ENCODE assay signal across 6 cellular contexts in the genomic region with DNA sequence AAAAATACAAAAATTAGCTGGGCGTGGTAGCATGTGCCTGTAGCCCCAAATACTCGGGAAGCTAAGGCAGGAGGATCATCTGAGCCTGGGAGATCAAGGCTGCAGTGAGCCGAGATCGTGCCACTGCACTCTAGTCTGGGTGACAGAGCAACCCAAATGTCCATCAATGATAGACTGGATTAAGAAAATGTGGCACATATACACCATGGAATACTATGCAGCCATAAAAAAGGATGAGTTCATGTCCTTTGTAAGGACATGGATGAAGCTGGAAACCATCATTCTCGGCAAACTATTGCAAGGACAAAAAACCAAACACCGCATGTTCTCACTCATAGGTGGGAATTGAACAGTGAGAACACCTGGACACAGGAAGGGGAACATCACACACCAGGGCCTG. TPM values are rescaled to one million over a fixed set of nuclear protein-coding genes. Genes with fewer than 3 reads are reported as not detected.
DNase-seq lines count a peak whose midpoint lies in the region; ATAC-seq, FAIRE-seq and TF ChIP-seq lines count a peak whose summit lies in the region.
"Not testable (repeated sequence)": the region's sequence is repeated elsewhere in the genome, so short reads cannot be mapped to it uniquely, and the experiment has no call there.

No MANE protein-coding gene starts in this region.

- H3K4me1 Mint-ChIP-seq in GM23338; activated CD4-positive, alpha-beta T cell treated with anti-CD3 and anti-CD28 coated beads, Interleukin-2, amount 10 ng/mL, durations not matched to agents 7 days and 5 days; progenitor cell of endocrine pancreas (ENCODE audit: low read depth): not testable (repeated sequence)
- H3K4me1 Mint-ChIP-seq in T-helper 17 cell: peaks cover 15% of the 10 kb centered on the region
- peaks cover 39% of the 10 kb centered on the region for H3K4me1 Mint-ChIP-seq in activated T-cell treated with anti-CD3 and anti-CD28 coated beads, Interleukin-2, amount 50 U/mL, for 24 hours (ENCODE audit: low read depth)

- H3K27ac ChIP-seq in GM23338 (ENCODE audit: low read depth); K562 (ENCODE audit: extremely low read depth, low read depth, low read length): not testable (repeated sequence)

- 61% methylated on average over 6 of the region's 6 CpGs for WGBS in K562 (ENCODE audit: insufficient coverage, low coverage, missing lambda C conversion rate)

- H3K9ac ChIP-seq in K562 (ENCODE audit: insufficient read depth in 1 of 2, low read depth in 2 of 2, low read length in 2 of 2): not testable (repeated sequence)

- CTCF ChIA-PET in activated CD4-positive, alpha-beta T cell treated with anti-CD3 and anti-CD28 coated beads, Interleukin-2, amount 10 ng/mL, durations not matched to agents 7 days and 5 days (lab: Charles Lee); K562 (lab: Yijun Ruan, JAX; ENCODE audit: low intra/inter-chr PET ratio): not testable (repeated sequence)

- not testable (repeated sequence) for FAIRE-seq in K562 (lab: Jason Lieb, UNC)

- not testable (repeated sequence) for TF ChIP-seq CTCF in GM23338 (conservative IDR thresholded peaks at IDR 0.05; ENCODE audit: low read depth in 2 of 2); K562 (IDR thresholded peaks at IDR 0.05 in 2 of 3, conservative IDR thresholded peaks at IDR 0.05 in 1 of 3; ENCODE audit: insufficient read depth in 2 of 3, low read depth in 1 of 3, low read length in 3 of 3); progenitor cell of endocrine pancreas (IDR thresholded peaks at IDR 0.05; ENCODE audit: unreplicated experiment)

- not testable (repeated sequence) for H3K4me2 ChIP-seq in GM23338; K562 (ENCODE audit: insufficient read depth, low read length)

- not testable (repeated sequence) for H3K9me2 ChIP-seq in GM23338 (ENCODE audit: insufficient read depth)

- not testable (repeated sequence) for H3K36me3 ChIP-seq in GM23338 (ENCODE audit: insufficient read depth); K562 (ENCODE audit: control insufficient read depth, insufficient read depth, low read length)

- not testable (repeated sequence) for TF ChIP-seq EP300 in K562 (IDR thresholded peaks at IDR 0.05; ENCODE audit: low read length)

- H3K4me1 ChIP-seq in GM23338 (ENCODE audit: insufficient read depth); K562 (replicated peaks in 1 of 2; ENCODE audit: control insufficient read depth in 2 of 2, insufficient read depth in 2 of 2, low read length in 2 of 2): not testable (repeated sequence)

- intact Hi-C loops in K562 (cut with micrococcal nuclease): not testable (repeated sequence)

- POLR2A ChIA-PET in activated CD4-positive, alpha-beta T cell treated with anti-CD3 and anti-CD28 coated beads, Interleukin-2, amount 10 ng/mL, durations not matched to agents 7 days and 5 days (lab: Charles Lee); K562 (lab: Yijun Ruan, JAX): not testable (repeated sequence)

- not testable (repeated sequence) for BruUV-seq in K562 (replicated peaks; lab: Mats Ljungman, UMichigan)

- H4K20me1 ChIP-seq in GM23338 (replicated peaks; ENCODE audit: insufficient read depth); K562 (replicated peaks; ENCODE audit: control insufficient read depth, insufficient read depth, low read length): not testable (repeated sequence)

- DNase-seq in GM23338 (ENCODE audit: low spot score); T-helper 17 cell; activated CD4-positive, alpha-beta T cell treated with anti-CD3 and anti-CD28 coated beads, Interleukin-2, amount 10 ng/mL, durations not matched to agents 7 days and 5 days; activated T-cell treated with anti-CD3 and anti-CD28 coated beads, Interleukin-2, amount 50 U/mL, for 24 hours; K562 (ENCODE audit: extremely low read depth in 1 of 4, low spot score in 3 of 4); progenitor cell of endocrine pancreas (ENCODE audit: low spot score, unreplicated experiment): not testable (repeated sequence)

- H3K9me3 Mint-ChIP-seq in GM23338 (peaks cover 27% of the 10 kb centered on the region), progenitor cell of endocrine pancreas (ENCODE audit: low read depth) (peaks cover 27% of the 10 kb centered on the region)
- H3K9me3 Mint-ChIP-seq in activated CD4-positive, alpha-beta T cell treated with anti-CD3 and anti-CD28 coated beads, Interleukin-2, amount 10 ng/mL, durations not matched to agents 7 days and 5 days: peaks cover 27% of the 10 kb centered on the region
- peaks cover 22% of the 10 kb centered on the region for H3K9me3 Mint-ChIP-seq in activated T-cell treated with anti-CD3 and anti-CD28 coated beads, Interleukin-2, amount 50 U/mL, for 24 hours

- H3K27me3 Mint-ChIP-seq in GM23338 (ENCODE audit: insufficient read depth, low read depth, poor library complexity); T-helper 17 cell; activated CD4-positive, alpha-beta T cell treated with anti-CD3 and anti-CD28 coated beads, Interleukin-2, amount 10 ng/mL, durations not matched to agents 7 days and 5 days; activated T-cell treated with anti-CD3 and anti-CD28 coated beads, Interleukin-2, amount 50 U/mL, for 24 hours; progenitor cell of endocrine pancreas: not testable (repeated sequence)

- H3K9me3 ChIP-seq in T-helper 17 cell (ENCODE audit: control insufficient read depth, low read length, poor library complexity, severe bottlenecking); K562 (replicated peaks; ENCODE audit: control insufficient read depth, insufficient read depth, low read depth, low read length): not testable (repeated sequence)

- in situ Hi-C loops in K562 (cut with MboI): not testable (repeated sequence)

- not testable (repeated sequence) for ATAC-seq in GM23338, T-helper 17 cell, K562

- H3F3A ChIP-seq in GM23338 (replicated peaks; ENCODE audit: low read depth): not testable (repeated sequence)

- H3K4me3 ChIP-seq in GM23338, K562: not testable (repeated sequence)

- H3K79me2 ChIP-seq in GM23338 (replicated peaks; ENCODE audit: insufficient read depth): peaks cover 100% of the 10 kb centered on the region
- peaks cover 27% of the 10 kb centered on the region for H3K79me2 ChIP-seq in K562 (ENCODE audit: control insufficient read depth, insufficient read depth, low read length)

- H3K27ac Mint-ChIP-seq in GM23338 (peak overlapping the region; percentile 72; the same call in 1 of the 2 replicates), T-helper 17 cell (peak overlapping the region; percentile 44), progenitor cell of endocrine pancreas (peak overlapping the region; percentile 87)
- peak overlapping the region; percentile 54 for H3K27ac Mint-ChIP-seq in activated CD4-positive, alpha-beta T cell treated with anti-CD3 and anti-CD28 coated beads, Interleukin-2, amount 10 ng/mL, durations not matched to agents 7 days and 5 days
- peak overlapping the region; percentile 47 for H3K27ac Mint-ChIP-seq in activated T-cell treated with anti-CD3 and anti-CD28 coated beads, Interleukin-2, amount 50 U/mL, for 24 hours

- TF ChIP-seq RAD21 in K562 (CRISPR knock-in tag; conservative IDR thresholded peaks at IDR 0.05 in 1 of 2, IDR thresholded peaks at IDR 0.05 in 1 of 2): not testable (repeated sequence)

- H2AFZ ChIP-seq in GM23338; K562 (ENCODE audit: low read depth, low read length): not testable (repeated sequence)

- H3K36me3 Mint-ChIP-seq in GM23338 (ENCODE audit: low read depth): peaks cover 31% of the 10 kb centered on the region
- not testable (repeated sequence) for H3K36me3 Mint-ChIP-seq in T-helper 17 cell (ENCODE audit: low read depth)
- H3K36me3 Mint-ChIP-seq in activated CD4-positive, alpha-beta T cell treated with anti-CD3 and anti-CD28 coated beads, Interleukin-2, amount 10 ng/mL, durations not matched to agents 7 days and 5 days (ENCODE audit: low read depth): peaks cover 25% of the 10 kb centered on the region
- peaks cover 17% of the 10 kb centered on the region for H3K36me3 Mint-ChIP-seq in activated T-cell treated with anti-CD3 and anti-CD28 coated beads, Interleukin-2, amount 50 U/mL, for 24 hours (ENCODE audit: low read depth)
- peaks cover 23% of the 10 kb centered on the region for H3K36me3 Mint-ChIP-seq in progenitor cell of endocrine pancreas (ENCODE audit: insufficient read depth)

- H3K9me1 ChIP-seq in K562 (ENCODE audit: control insufficient read depth, insufficient read depth, low read length): not testable (repeated sequence)

- H3K4me3 Mint-ChIP-seq in GM23338; T-helper 17 cell; activated CD4-positive, alpha-beta T cell treated with anti-CD3 and anti-CD28 coated beads, Interleukin-2, amount 10 ng/mL, durations not matched to agents 7 days and 5 days; activated T-cell treated with anti-CD3 and anti-CD28 coated beads, Interleukin-2, amount 50 U/mL, for 24 hours; progenitor cell of endocrine pancreas (ENCODE audit: low read depth): not testable (repeated sequence)

- H3K27me3 ChIP-seq in GM23338 (ENCODE audit: insufficient read depth); K562 (ENCODE audit: control insufficient read depth in 2 of 2, insufficient read depth in 2 of 2, low read length in 2 of 2): not testable (repeated sequence)

- not testable (repeated sequence) for TF ChIP-seq POLR2A in K562 (conservative IDR thresholded peaks at IDR 0.05)

RNA-seq across cellular contexts. Expression of a gene that starts 26.8 kb away (rescaled TPM):
- total RNA-seq in GM23338 (2014; rRNA removed; shearing (Covaris generic)): 15.5 and 15.7 TPM in 2 replicates
- polyA plus RNA-seq in GM23338 (2016; fragmentation: Nextera tagmentation; extraction: Ambion mirVana) (14.0 and 15.0 TPM in 2 replicates), K562 (2011; rRNA removed) (7.2 and 16.6 TPM in 2 replicates), K562 (2014; fragmentation: Illumina TruSeq; extraction: Trizol) (7.7 and 8.1 TPM in 2 replicates), K562 (2014; fragmentation: Nextera tagmentation; extraction: Ambion mirVana) (1 to 10 TPM; 2.7 TPM), K562 (2014; rRNA removed) (5.1 and 6.0 TPM in 2 replicates)
- total RNA-seq in T-helper 17 cell (10 to 100 TPM; 43.5 to 44.5 TPM), K562 (2014; rRNA removed) (2.8 and 4.6 TPM in 2 replicates), K562 (2014; rRNA removed; fragmentation: Illumina TruSeq; extraction: Trizol) (9.5 and 9.7 TPM in 2 replicates), K562 (2015; rRNA removed; fragmentation: Illumina TruSeq; extraction: Trizol) (6.5 and 7.3 TPM in 2 replicates), K562 (2021) (11.2 and 11.9 TPM in 2 replicates), progenitor cell of endocrine pancreas (39.3 and 42.4 TPM in 2 replicates)
- 10 to 100 TPM; 27.9 to 29.6 TPM for total RNA-seq in activated CD4-positive, alpha-beta T cell treated with anti-CD3 and anti-CD28 coated beads, Interleukin-2, amount 10 ng/mL, durations not matched to agents 7 days and 5 days
- total RNA-seq in K562 (2011; cell fraction: chromatin; rRNA removed; ENCODE audit: low replicate concordance): 28.3 and 49.4 TPM in 2 replicates
- 10.5 and 18.9 TPM in 2 replicates for total RNA-seq in K562 (2011; cell fraction: nucleolus; rRNA removed)
- 21.6 and 29.6 TPM in 2 replicates for total RNA-seq in K562 (2011; cell fraction: nucleoplasm; rRNA removed)
- 2.7 and 6.5 TPM in 2 replicates for polyA plus RNA-seq in K562 (2011; cell fraction: cytosol; rRNA removed)
- 13.2 and 20.1 TPM in 2 replicates for polyA plus RNA-seq in K562 (2011; cell fraction: nucleus; rRNA removed)
- polyA plus RNA-seq in K562 (2012): 8.4 and 11.0 TPM in 2 replicates
- 13.8 and 36.3 TPM in 2 replicates for polyA minus RNA-seq in K562 (2011; rRNA and poly(A)+ RNA removed)
- 3.7 and 9.9 TPM in 2 replicates for polyA minus RNA-seq in K562 (2011; cell fraction: cytosol; rRNA and poly(A)+ RNA removed)
- 8.6 and 31.3 TPM in 2 replicates for polyA minus RNA-seq in K562 (2011; cell fraction: nucleus; rRNA and poly(A)+ RNA removed)
